In the genomic region with DNA sequence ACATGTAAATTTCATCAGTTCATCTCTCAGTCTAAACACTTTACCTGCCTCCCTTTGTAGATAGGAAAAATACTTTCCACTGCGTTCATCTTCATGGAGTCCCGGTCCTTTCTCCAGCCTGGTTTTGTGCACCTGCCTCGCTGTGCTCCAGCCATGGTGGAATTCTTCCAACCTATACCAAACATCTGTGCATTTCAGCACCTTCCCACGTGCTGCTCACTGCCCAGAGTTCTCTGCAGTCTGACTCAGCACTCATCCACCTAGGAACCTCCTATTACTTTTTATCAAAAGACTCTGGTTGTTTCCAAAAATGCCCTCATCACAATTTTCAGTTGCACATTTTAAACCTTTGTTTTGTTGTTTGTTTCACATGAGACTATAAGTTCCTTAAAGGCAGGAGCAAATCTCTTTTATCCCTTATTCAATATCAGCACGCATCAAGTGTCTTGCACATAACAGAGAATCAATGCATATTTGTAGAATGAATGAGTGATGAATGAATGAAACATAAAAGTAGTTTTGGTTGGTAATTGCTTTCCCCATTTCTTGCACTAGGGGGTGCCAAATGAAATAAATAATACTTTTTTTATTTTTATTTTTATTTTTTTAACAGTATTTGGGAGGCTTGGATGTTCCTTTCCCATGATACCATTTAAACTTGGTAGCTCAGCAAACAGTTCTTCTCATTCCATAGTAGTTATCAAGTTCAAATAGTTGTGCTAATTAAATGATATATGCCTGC, we compare ENCODE assay signal across 15 cellular contexts. TPM values are rescaled to one million over a fixed set of nuclear protein-coding genes. Genes with fewer than 3 reads are reported as not detected.
DNase-seq lines count a peak whose midpoint lies in the region; ATAC-seq, FAIRE-seq and TF ChIP-seq lines count a peak whose summit lies in the region.
"Had no signal": no experiment of that assay in that cellular context is flagged by ENCODE, and none has a peak within 500 bp of the region (broad histone marks: within the 10 kb centered on the region; RNA-seq: fewer than 3 reads in every experiment).

No MANE protein-coding gene starts in this region.

- H3K36me3 Mint-ChIP-seq in glutamatergic neuron (ENCODE audit: unreplicated experiment), result no peaks in the 10 kb centered on the region
- H3K36me3 Mint-ChIP-seq in type B pancreatic cell, result no peaks in the 10 kb centered on the region
- H3K36me3 Mint-ChIP-seq in activated T-helper 2 cell treated with anti-CD3 and anti-CD28 coated beads, Interferon-gamma antibody, Interleukin-2, Interleukin-4, amounts not matched to agents 10 μg/mL and 5 μg/mL and 100 μg/mL, durations not matched to agents 14 hours and 24 hours and 36 hours (ENCODE audit: low read depth), result no peaks in the 10 kb centered on the region

- H3K9me3 Mint-ChIP-seq in glutamatergic neuron (ENCODE audit: unreplicated experiment) (no peaks in the 10 kb centered on the region), type B pancreatic cell (peaks cover 5% of the 10 kb centered on the region)
- H3K9me3 Mint-ChIP-seq in activated T-helper 2 cell treated with anti-CD3 and anti-CD28 coated beads, Interferon-gamma antibody, Interleukin-2, Interleukin-4, amounts not matched to agents 10 μg/mL and 5 μg/mL and 100 μg/mL, durations not matched to agents 14 hours and 24 hours and 36 hours, result no peaks in the 10 kb centered on the region

- no peak overlapping the region for H3K27ac Mint-ChIP-seq in glutamatergic neuron (ENCODE audit: unreplicated experiment)
- H3K27ac Mint-ChIP-seq in type B pancreatic cell, result no peak overlapping the region
- no peak overlapping the region for H3K27ac Mint-ChIP-seq in activated T-helper 2 cell treated with anti-CD3 and anti-CD28 coated beads, Interferon-gamma antibody, Interleukin-2, Interleukin-4, amounts not matched to agents 10 μg/mL and 5 μg/mL and 100 μg/mL, durations not matched to agents 14 hours and 24 hours and 36 hours

- no peak overlapping the region for H3K27ac ChIP-seq in SK-N-SH (ENCODE audit: low read depth in 2 of 2, low read length in 1 of 2)
- no peak overlapping the region for H3K27ac ChIP-seq in GM12878 (ENCODE audit: control insufficient read depth, insufficient read depth)
- H3K27ac ChIP-seq in upper lobe of left lung, result no peak overlapping the region
- H3K27ac ChIP-seq: RWPE1 had no signal

- BruUV-seq in GM12878 (replicated peaks; lab: Mats Ljungman, UMichigan), result no TSS peak

- H2AFZ ChIP-seq in SK-N-SH (ENCODE audit: low read depth) (no peak overlapping the region), GM12878 (ENCODE audit: control insufficient read depth, low read depth, low read length) (no peak overlapping the region)

- H3F3A ChIP-seq in SK-N-SH (replicated peaks; ENCODE audit: insufficient read depth), result no peaks in the 10 kb centered on the region

- H3K4me2 ChIP-seq in SK-N-SH (no peak overlapping the region), GM12878 (ENCODE audit: control insufficient read depth, insufficient read depth) (no peak overlapping the region)

- 61% methylated on average over 5 of the region's 5 CpGs for WGBS in SK-N-SH (ENCODE audit: low lambda C conversion rate)
- WGBS in GM12878 (ENCODE audit: insufficient coverage, insufficient replicate concordance, low lambda C conversion rate, missing lambda C conversion rate), result 20% methylated on average over 5 of the region's 5 CpGs
- 78 to 86% methylated on average over 5 of the region's 5 CpGs for WGBS in upper lobe of left lung, 2 donors

- peaks cover 0 to 2% of the 10 kb centered on the region in 2 experiments; a peak in 1 of 4 replicates for H3K4me1 ChIP-seq in SK-N-SH (ENCODE audit: control insufficient read depth in 1 of 2, insufficient read depth in 2 of 2, low read depth in 1 of 2, low read length in 1 of 2)
- H3K4me1 ChIP-seq in GM12878 (ENCODE audit: control insufficient read depth, insufficient read depth, low read length), result no peaks in the 10 kb centered on the region
- H3K4me1 ChIP-seq in upper lobe of left lung, result peaks cover 0 to 3% (median 0%) of the 10 kb centered on the region in 4 donors

- CTCF ChIA-PET in SK-N-SH (lab: Yijun Ruan, JAX), result interaction anchor here (0.7 to 2.0 kb wide), 6 partner anchors 9 to 276 kb away, joined by 3 to 6 read pairs (median 4); no protein-coding TSS in a partner anchor
- CTCF ChIA-PET in GM12878 (lab: Yijun Ruan, JAX), result no interaction called here

- H3K9me3 ChIP-seq in SK-N-SH, result no peaks in the 10 kb centered on the region
- no peaks in the 10 kb centered on the region for H3K9me3 ChIP-seq in GM12878 (replicated peaks; ENCODE audit: control insufficient read depth, insufficient read depth, low read length)
- H3K9me3 ChIP-seq in upper lobe of left lung, result no peaks in the 10 kb centered on the region

- H3K4me1 Mint-ChIP-seq in glutamatergic neuron (ENCODE audit: low read depth, unreplicated experiment) (no peaks in the 10 kb centered on the region), type B pancreatic cell (ENCODE audit: unreplicated experiment) (peaks cover 5% of the 10 kb centered on the region)
- no peaks in the 10 kb centered on the region for H3K4me1 Mint-ChIP-seq in activated T-helper 2 cell treated with anti-CD3 and anti-CD28 coated beads, Interferon-gamma antibody, Interleukin-2, Interleukin-4, amounts not matched to agents 10 μg/mL and 5 μg/mL and 100 μg/mL, durations not matched to agents 14 hours and 24 hours and 36 hours (ENCODE audit: low read depth)

- RAD21 ChIA-PET in GM12878 (lab: Charles Lee; ENCODE audit: unreplicated experiment), result no interaction called here

- H3K9ac ChIP-seq in SK-N-SH, result no peak overlapping the region
- H3K9ac ChIP-seq in GM12878 (ENCODE audit: control insufficient read depth, insufficient read depth, low read length), result no peak overlapping the region

- H3K36me3 ChIP-seq in SK-N-SH (replicated peaks in 1 of 2; ENCODE audit: control insufficient read depth in 1 of 2, insufficient read depth in 2 of 2, low read length in 1 of 2) (no peaks in the 10 kb centered on the region), GM12878 (ENCODE audit: control insufficient read depth in 2 of 2, insufficient read depth in 2 of 2, low read length in 1 of 2) (no peaks in the 10 kb centered on the region), upper lobe of left lung (no peaks in the 10 kb centered on the region)

- no peaks in the 10 kb centered on the region for H4K20me1 ChIP-seq in SK-N-SH (ENCODE audit: insufficient read depth)
- no peaks in the 10 kb centered on the region for H4K20me1 ChIP-seq in GM12878 (ENCODE audit: control insufficient read depth, insufficient read depth)

- no peak overlapping the region for H3K4me3 Mint-ChIP-seq in glutamatergic neuron (ENCODE audit: unreplicated experiment)
- H3K4me3 Mint-ChIP-seq in type B pancreatic cell, result no peak overlapping the region
- no peak overlapping the region for H3K4me3 Mint-ChIP-seq in activated T-helper 2 cell treated with anti-CD3 and anti-CD28 coated beads, Interferon-gamma antibody, Interleukin-2, Interleukin-4, amounts not matched to agents 10 μg/mL and 5 μg/mL and 100 μg/mL, durations not matched to agents 14 hours and 24 hours and 36 hours (ENCODE audit: low read depth)

- H3K79me2 ChIP-seq in SK-N-SH (ENCODE audit: insufficient read depth) (no peaks in the 10 kb centered on the region), GM12878 (ENCODE audit: control insufficient read depth, insufficient read depth, low read length) (no peaks in the 10 kb centered on the region)

- TF ChIP-seq EP300 in SK-N-SH (IDR thresholded peaks at IDR 0.05; ENCODE audit: borderline replicate concordance in 1 of 2, low read depth in 1 of 2, low read length in 1 of 2) (no peak), GM12878 (IDR thresholded peaks at IDR 0.05; ENCODE audit: borderline replicate concordance in 1 of 2, control insufficient read depth in 1 of 2, low read depth in 2 of 2, low read length in 2 of 2) (no peak), upper lobe of left lung (IDR thresholded peaks at IDR 0.05) (no peak)

- SMC1A ChIA-PET in GM12878 (lab: Charles Lee; ENCODE audit: uncharacterized antibody, unreplicated experiment), result interaction anchor here (1.0 kb wide), 1 partner anchor 13 kb away, joined by 3 read pairs; no protein-coding TSS in a partner anchor

- POLR2A ChIA-PET in SK-N-SH (lab: Yijun Ruan, JAX) (no interaction called here), GM12878 (lab: Charles Lee) (no interaction called here)

- H3K27me3 ChIP-seq in SK-N-SH (ENCODE audit: insufficient read depth), result no peaks in the 10 kb centered on the region
- no peaks in the 10 kb centered on the region for H3K27me3 ChIP-seq in GM12878 (replicated peaks in 1 of 2; ENCODE audit: control insufficient read depth in 2 of 2, insufficient read depth in 2 of 2, low read length in 1 of 2)
- no peaks in the 10 kb centered on the region for H3K27me3 ChIP-seq in upper lobe of left lung

- TF ChIP-seq RAD21 in SK-N-SH (IDR thresholded peaks at IDR 0.05; ENCODE audit: low read length) (peak; percentile 5; the same call in 1 of the 2 replicates), GM12878 (IDR thresholded peaks at IDR 0.05; ENCODE audit: insufficient read depth, low read depth, low read length) (no peak)

- H3K4me3 ChIP-seq in SK-N-SH (ENCODE audit: low read depth in 2 of 2, low read length in 1 of 2), result no peak overlapping the region
- H3K4me3 ChIP-seq in GM12878, result no peak overlapping the region
- H3K4me3 ChIP-seq in upper lobe of left lung, result no peak overlapping the region

- in situ Hi-C loops in GM12878 (cut with MboI), result no loop called here

- H3K27me3 Mint-ChIP-seq in glutamatergic neuron (ENCODE audit: unreplicated experiment) (no peaks in the 10 kb centered on the region), type B pancreatic cell (peaks cover 5% of the 10 kb centered on the region)
- no peaks in the 10 kb centered on the region for H3K27me3 Mint-ChIP-seq in activated T-helper 2 cell treated with anti-CD3 and anti-CD28 coated beads, Interferon-gamma antibody, Interleukin-2, Interleukin-4, amounts not matched to agents 10 μg/mL and 5 μg/mL and 100 μg/mL, durations not matched to agents 14 hours and 24 hours and 36 hours (ENCODE audit: low read depth)

- H3K9me2 ChIP-seq in SK-N-SH, result no peaks in the 10 kb centered on the region

- peak; percentile 61 for TF ChIP-seq CTCF in SK-N-SH (IDR thresholded peaks at IDR 0.05)
- no peak for TF ChIP-seq CTCF in GM12878 (IDR thresholded peaks at IDR 0.05 in 2 of 3, conservative IDR thresholded peaks at IDR 0.05 in 1 of 3; ENCODE audit: control insufficient read depth in 2 of 3, extremely low read depth in 1 of 3, insufficient read depth in 1 of 3, low read depth in 3 of 3, low read length in 3 of 3)
- peak; percentile 80 for TF ChIP-seq CTCF in glutamatergic neuron (IDR thresholded peaks at IDR 0.05; ENCODE audit: partially characterized antibody, unreplicated experiment)
- peak; percentile 79 for TF ChIP-seq CTCF in type B pancreatic cell (conservative IDR thresholded peaks at IDR 0.05)
- TF ChIP-seq CTCF in upper lobe of left lung (IDR thresholded peaks at IDR 0.05), result peak in 3 of 6 experiments; percentile 8 to 30 (median 9)

- FAIRE-seq in GM12878 (lab: Jason Lieb, UNC), result no peak

- no peak for ATAC-seq in SK-N-SH treated with all-trans-retinoic acid at 6 μM for 48 hours
- no peak for ATAC-seq in GM12878
- no peak for ATAC-seq in upper lobe of left lung (ENCODE audit: low FRiP score in 2 of 2)
- ATAC-seq: left colon, right cardiac atrium had no signal

- intact Hi-C loops in GM12878 (cut with micrococcal nuclease; ENCODE audit: unreplicated experiment), result no loop called here
- intact Hi-C loops in activated T-helper 2 cell treated with anti-CD3 and anti-CD28 coated beads, Interferon-gamma antibody, Interleukin-2, Interleukin-4, amounts not matched to agents 10 μg/mL and 5 μg/mL and 100 μg/mL, durations not matched to agents 14 hours and 24 hours and 36 hours (cut with micrococcal nuclease), result no loop called here

- TF ChIP-seq POLR2A in GM12878 (IDR thresholded peaks at IDR 0.05; ENCODE audit: low read depth, low read length), result no peak
- no peak for TF ChIP-seq POLR2A in upper lobe of left lung (IDR thresholded peaks at IDR 0.05)

- DNase-seq in SK-N-SH (no peak), GM12878 (ENCODE audit: low read depth, low spot score) (no peak), glutamatergic neuron (no peak), type B pancreatic cell (ENCODE audit: extremely low spot score, unreplicated experiment) (no peak), NCI-H1930 (lab: John Stamatoyannopoulos, UW) (no peak), upper lobe of left lung (no peak)
- no peak for DNase-seq in activated T-helper 2 cell treated with anti-CD3 and anti-CD28 coated beads, Interferon-gamma antibody, Interleukin-2, Interleukin-4, amounts not matched to agents 10 μg/mL and 5 μg/mL and 100 μg/mL, durations not matched to agents 14 hours and 24 hours and 36 hours (ENCODE audit: low spot score)
- DNase-seq: activated effector memory CD4-positive, alpha-beta T cell treated with anti-CD3 and anti-CD28 coated beads, Interleukin-2, amount 50 U/mL, for 16 hours; AML-193; erythroblast; left colon; NCI-H1694; right cardiac atrium had no signal

RNA-seq across cellular contexts. Expression of a gene that starts 30.2 kb away (rescaled TPM):
- polyA plus RNA-seq in SK-N-SH (2012; rRNA removed), result 4.1 and 7.1 TPM in 2 replicates
- polyA plus RNA-seq in SK-N-SH (2012; cell fraction: cytosol; rRNA removed), result 8.7 and 13.3 TPM in 2 replicates
- polyA plus RNA-seq in SK-N-SH (2012; cell fraction: nucleus; rRNA removed), result 9.3 and 9.7 TPM in 2 replicates
- total RNA-seq in GM12878 (2013; cell fraction: nucleolus; rRNA removed), result 0.15 and 0.42 TPM in 2 replicates
- total RNA-seq in GM12878 (2014; rRNA removed), result not detected in 2 replicates
- total RNA-seq in GM12878 (2014; rRNA removed; fragmentation: Illumina TruSeq; extraction: Trizol), result not detected in 2 replicates
- total RNA-seq in GM12878 (2021), result 0.13 TPM in 1 of 2 replicates, not detected in the other
- not detected for polyA plus RNA-seq in GM12878 (2011; ENCODE audit: low read depth)
- polyA plus RNA-seq in GM12878 (2011; rRNA removed), result 0.07 and 0.08 TPM in 2 replicates
- 0.10 and 0.12 TPM in 2 replicates for polyA plus RNA-seq in GM12878 (2011; cell fraction: cytosol; rRNA removed)
- 0.12 TPM in 2 replicates for polyA plus RNA-seq in GM12878 (2011; cell fraction: nucleus; rRNA removed)
- not detected in 2 replicates for polyA plus RNA-seq in GM12878 (2012)
- polyA plus RNA-seq in GM12878 (2014; fragmentation: Illumina TruSeq; extraction: Trizol), result not detected in 2 replicates
- not detected for polyA plus RNA-seq in GM12878 (2014; fragmentation: Nextera tagmentation; extraction: Ambion mirVana)
- polyA plus RNA-seq in GM12878 (2014; rRNA removed), result 0.11 TPM in 1 of 2 replicates, not detected in the other
- polyA plus RNA-seq in GM12878 (2016; fragmentation: Nextera tagmentation; extraction: Ambion mirVana), result not detected
- polyA minus RNA-seq in GM12878 (2011; rRNA and poly(A)+ RNA removed), result 0.15 and 0.21 TPM in 2 replicates
- polyA minus RNA-seq in GM12878 (2011; cell fraction: cytosol; rRNA and poly(A)+ RNA removed), result not detected in 2 replicates
- polyA minus RNA-seq in GM12878 (2011; cell fraction: nucleus; rRNA and poly(A)+ RNA removed), result 0.12 and 0.77 TPM in 2 replicates
- total RNA-seq in glutamatergic neuron (ENCODE audit: unreplicated experiment), result 2.3 TPM
- total RNA-seq in type B pancreatic cell (ENCODE audit: low replicate concordance), result 13.6 and 34.9 TPM in 2 replicates
- 10 to 100 TPM; 12.3 to 54.9 (median 26.6) TPM for total RNA-seq in upper lobe of left lung
- total RNA-seq in activated T-helper 2 cell treated with anti-CD3 and anti-CD28 coated beads, Interferon-gamma antibody, Interleukin-2, Interleukin-4, amounts not matched to agents 10 μg/mL and 5 μg/mL and 100 μg/mL, durations not matched to agents 14 hours and 24 hours and 36 hours, result not detected in 2 replicates

Comparison
In these comparisons a context has a peak if more than half of its experiments do, and no peak if none do; other contexts are left out.
1. CTCF ChIP-seq: peak in SK-N-SH (single experiment), glutamatergic neuron (single experiment) and type B pancreatic cell (single experiment); none in GM12878 (0 of 3).